8 cellular contexts compared by ENCODE assay signal in genomic region chr4:38128478-38129451, GRCh38.
DNase-seq lines count a peak whose midpoint lies in the region; ATAC-seq lines count a peak whose summit lies in the region.

No MANE protein-coding gene starts in this region.

- peak; percentile 69 for DNase-seq in A172 (ENCODE audit: low spot score)
- DNase-seq in activated CD4-positive, alpha-beta T cell treated with anti-CD3 and anti-CD28 coated beads, Interleukin-2, amount 50 U/mL, for 1 hour = peak; percentile 65
- DNase-seq in fibroblast of peridontal ligament (ENCODE audit: extremely low read depth) = peak; percentile 58
- DNase-seq in stimulated activated CD4-positive, alpha-beta T cell treated with anti-CD3 and anti-CD28 coated beads, Interleukin-1b, Interleukin-23, amount 100 ng/mL, for 48 hours = peak; percentile 87
- no peak for DNase-seq in NCI-H524 treated with DMSO at 0.1 percent for 48 hours (lab: John Stamatoyannopoulos, UW)
- DNase-seq in cortex of kidney (lab: John Stamatoyannopoulos, UW) = no peak

- peak; percentile 56 for ATAC-seq in GM19351 (IDR thresholded peaks at IDR 0.05; ENCODE audit: unreplicated experiment)
- peak; percentile 36 for ATAC-seq in HG03457 (IDR thresholded peaks at IDR 0.05; ENCODE audit: unreplicated experiment)

Comparison
In these comparisons a context has a peak if more than half of its experiments do, and no peak if none do; other contexts are left out.
1. DNase-seq: peak in A172 (single experiment), activated CD4-positive, alpha-beta T cell treated with anti-CD3 and anti-CD28 coated beads, Interleukin-2, amount 50 U/mL, for 1 hour (single experiment), fibroblast of peridontal ligament (single experiment) and stimulated activated CD4-positive, alpha-beta T cell treated with anti-CD3 and anti-CD28 coated beads, Interleukin-1b, Interleukin-23, amount 100 ng/mL, for 48 hours (single experiment); none in NCI-H524 treated with DMSO at 0.1 percent for 48 hours (single experiment) and cortex of kidney (single experiment).